ENCODE assay signal across 9 cellular contexts in genomic region chr15:96335429-96335807, GRCh38. TPM values are rescaled to one million over a fixed set of nuclear protein-coding genes. Genes with fewer than 3 reads are reported as not detected.
A peak's percentile ranks its signal among the peaks of the same experiment; 100 is the strongest.
DNase-seq lines count a peak whose midpoint lies in the region; ATAC-seq, FAIRE-seq and TF ChIP-seq lines count a peak whose summit lies in the region.
"Had no signal": no experiment of that assay in that cellular context is flagged by ENCODE, and none has a peak within 500 bp of the region (broad histone marks: within the 10 kb centered on the region; RNA-seq: fewer than 3 reads in every experiment).

No MANE protein-coding gene starts in this region.

- H3K4me2 ChIP-seq in GM12878 (ENCODE audit: control insufficient read depth, insufficient read depth): no peak overlapping the region
- H3K4me2 ChIP-seq in keratinocyte (ENCODE audit: control insufficient read depth, extremely low read depth, insufficient read depth, low read depth, low read length): peak overlapping the region; percentile 93
- peak overlapping the region; percentile 96 for H3K4me2 ChIP-seq in smooth muscle cell

- TF ChIP-seq POLR2A in GM12878 (IDR thresholded peaks at IDR 0.05; ENCODE audit: low read depth, low read length): no peak

- TF ChIP-seq EP300 in GM12878 (IDR thresholded peaks at IDR 0.05; ENCODE audit: borderline replicate concordance in 1 of 2, control insufficient read depth in 1 of 2, low read depth in 2 of 2, low read length in 2 of 2): no peak

- H3K79me2 ChIP-seq in GM12878 (ENCODE audit: control insufficient read depth, insufficient read depth, low read length): no peaks in the 10 kb centered on the region; the same call in 1 of the 2 replicates
- H3K79me2 ChIP-seq in keratinocyte (ENCODE audit: control insufficient read depth, insufficient read depth, low read length): peaks cover 95% of the 10 kb centered on the region
- peaks cover 55% of the 10 kb centered on the region for H3K79me2 ChIP-seq in smooth muscle cell (ENCODE audit: low read depth)

- no peaks in the 10 kb centered on the region for H3K27me3 ChIP-seq in GM12878 (replicated peaks in 1 of 2; ENCODE audit: control insufficient read depth in 2 of 2, insufficient read depth in 2 of 2, low read length in 1 of 2)
- no peaks in the 10 kb centered on the region for H3K27me3 ChIP-seq in keratinocyte (ENCODE audit: control insufficient read depth, extremely low read depth, insufficient read depth, low read length)
- peaks cover 63% of the 10 kb centered on the region for H3K27me3 ChIP-seq in smooth muscle cell (ENCODE audit: low read depth)

- H3K9me3 ChIP-seq in GM12878 (replicated peaks; ENCODE audit: control insufficient read depth, insufficient read depth, low read length) (no peaks in the 10 kb centered on the region; the same call in 2 of the 3 replicates), keratinocyte (ENCODE audit: control insufficient read depth, low read depth, low read length) (no peaks in the 10 kb centered on the region), smooth muscle cell (replicated peaks; ENCODE audit: low read depth) (no peaks in the 10 kb centered on the region)

- H3K9ac ChIP-seq in GM12878 (ENCODE audit: control insufficient read depth, insufficient read depth, low read length) (no peak overlapping the region), keratinocyte (ENCODE audit: control insufficient read depth, extremely low read depth, insufficient read depth, low read length) (peak overlapping the region; percentile 42), smooth muscle cell (ENCODE audit: low read depth) (no peak overlapping the region)

- 25% methylated on average over 4 of the region's 4 CpGs for WGBS in GM12878 (ENCODE audit: insufficient coverage, insufficient replicate concordance, low lambda C conversion rate, missing lambda C conversion rate)
- 44% methylated on average over 4 of the region's 4 CpGs for WGBS in smooth muscle cell (ENCODE audit: low lambda C conversion rate)

- H3K4me1 ChIP-seq in GM12878 (ENCODE audit: control insufficient read depth, insufficient read depth, low read length) (no peaks in the 10 kb centered on the region), keratinocyte (ENCODE audit: control insufficient read depth, extremely low read depth, insufficient read depth, low read length) (peaks cover 42% of the 10 kb centered on the region), smooth muscle cell (ENCODE audit: low read depth) (peaks cover 43% of the 10 kb centered on the region)

- no peaks in the 10 kb centered on the region for H3F3A ChIP-seq in smooth muscle cell (ENCODE audit: low read depth)

- POLR2A ChIA-PET in GM12878 (lab: Charles Lee): interaction anchor here (0.6 to 2.7 kb wide), 7 partner anchors 8 to 277 kb away, joined by 3 to 31 read pairs (median 6); no protein-coding TSS in a partner anchor

- intact Hi-C loops in GM12878 (cut with micrococcal nuclease; ENCODE audit: unreplicated experiment): no loop called here

- H3K9me1 ChIP-seq in keratinocyte (ENCODE audit: control insufficient read depth, extremely low read depth, insufficient read depth, low read length): no peaks in the 10 kb centered on the region

- H2AFZ ChIP-seq in GM12878 (ENCODE audit: control insufficient read depth, low read depth, low read length) (no peak overlapping the region), keratinocyte (ENCODE audit: control insufficient read depth, low read length) (no peak overlapping the region), smooth muscle cell (ENCODE audit: low read depth) (no peak overlapping the region)

- TF ChIP-seq RAD21 in GM12878 (IDR thresholded peaks at IDR 0.05; ENCODE audit: insufficient read depth, low read depth, low read length): no peak

- no TSS peak for BruUV-seq in GM12878 (replicated peaks; lab: Mats Ljungman, UMichigan)

- DNase-seq in HCEC 1CT (peak; percentile 56), GM12878 (ENCODE audit: low read depth, low spot score) (no peak), keratinocyte (ENCODE audit: low read depth, low spot score) (no peak), smooth muscle cell (lab: John Stamatoyannopoulos, UW; ENCODE audit: unreplicated experiment) (no peak), DMS 273 (lab: John Stamatoyannopoulos, UW; ENCODE audit: unreplicated experiment) (no peak), NCI-H2227 treated with DMSO at 0.1 percent for 48 hours (lab: John Stamatoyannopoulos, UW) (no peak)
- DNase-seq: T-cell had no signal

- dilution Hi-C loops in keratinocyte (cut with MboI; ENCODE audit: extremely low pct_ligation_motif_present, low sequenced_read_pairs): no loop called here

- CTCF ChIA-PET in GM12878 (lab: Yijun Ruan, JAX): interaction anchor here (0.6 to 13.0 kb wide), 8 partner anchors 6 to 1074 kb away, joined by 3 to 212 read pairs (median 4); partner anchors contain the start of gene NR2F2

- no peaks in the 10 kb centered on the region for H4K20me1 ChIP-seq in GM12878 (ENCODE audit: control insufficient read depth, insufficient read depth)
- H4K20me1 ChIP-seq in keratinocyte (ENCODE audit: control insufficient read depth, extremely low read depth, insufficient read depth, low read length): no peaks in the 10 kb centered on the region
- H4K20me1 ChIP-seq in smooth muscle cell (ENCODE audit: low read depth): peaks cover 49% of the 10 kb centered on the region

- H3K36me3 ChIP-seq in GM12878 (ENCODE audit: control insufficient read depth in 2 of 2, insufficient read depth in 2 of 2, low read length in 1 of 2): no peaks in the 10 kb centered on the region
- peaks cover 17 to 28% of the 10 kb centered on the region in 2 experiments for H3K36me3 ChIP-seq in keratinocyte (ENCODE audit: control insufficient read depth in 2 of 2, extremely low read depth in 1 of 2, insufficient read depth in 2 of 2, low read length in 2 of 2)
- no peaks in the 10 kb centered on the region for H3K36me3 ChIP-seq in smooth muscle cell (ENCODE audit: low read depth)

- FAIRE-seq in GM12878 (lab: Jason Lieb, UNC): peak; percentile 71
- peak; percentile 29 for FAIRE-seq in keratinocyte (lab: Jason Lieb, UNC)

- RAD21 ChIA-PET in GM12878 (lab: Charles Lee; ENCODE audit: unreplicated experiment): interaction anchor here (0.5 to 5.4 kb wide), 11 partner anchors 8 to 1076 kb away, joined by 3 to 34 read pairs (median 6); no protein-coding TSS in a partner anchor

- SMC1A ChIA-PET in GM12878 (lab: Charles Lee; ENCODE audit: uncharacterized antibody, unreplicated experiment): interaction anchor here (0.8 to 3.5 kb wide), 17 partner anchors 8 to 1076 kb away, joined by 3 to 45 read pairs (median 4); no protein-coding TSS in a partner anchor

- in situ Hi-C loops in GM12878 (cut with MboI): no loop called here

- no peak for ATAC-seq in GM12878
- no peak for ATAC-seq in HG02678 (IDR thresholded peaks at IDR 0.05; ENCODE audit: unreplicated experiment)
- no peak for ATAC-seq in GM19395 (IDR thresholded peaks at IDR 0.05; ENCODE audit: unreplicated experiment)
- ATAC-seq: T-cell had no signal

- H3K4me3 ChIP-seq in GM12878 (no peak overlapping the region), keratinocyte (ENCODE audit: control insufficient read depth in 2 of 3, extremely low read depth in 1 of 3, insufficient read depth in 2 of 3, low read depth in 1 of 3, low read length in 3 of 3) (peak overlapping the region; percentile 66 to 74 (median 70)), smooth muscle cell (peak overlapping the region; percentile 79)

- TF ChIP-seq CTCF in GM12878 (IDR thresholded peaks at IDR 0.05 in 2 of 3, conservative IDR thresholded peaks at IDR 0.05 in 1 of 3; ENCODE audit: control insufficient read depth in 2 of 3, extremely low read depth in 1 of 3, insufficient read depth in 1 of 3, low read depth in 3 of 3, low read length in 3 of 3) (no peak), keratinocyte (optimal IDR thresholded peaks at IDR 0.05 in 1 of 3, IDR thresholded peaks at IDR 0.05 in 1 of 3, conservative IDR thresholded peaks at IDR 0.05 in 1 of 3; ENCODE audit: extremely low read depth in 1 of 3, insufficient read depth in 2 of 3, low read length in 3 of 3) (no peak), smooth muscle cell (IDR thresholded peaks at IDR 0.05; ENCODE audit: borderline replicate concordance, insufficient read depth, poor library complexity, severe bottlenecking) (no peak)

- H3K27ac ChIP-seq in GM12878 (ENCODE audit: control insufficient read depth, insufficient read depth) (no peak overlapping the region), keratinocyte (ENCODE audit: control insufficient read depth, insufficient read depth, low read length) (peak overlapping the region; percentile 48), smooth muscle cell (ENCODE audit: low read depth) (no peak overlapping the region)

TF ChIP-seq in GM12878, 131 proteins besides CTCF, POLR2A, EP300 and RAD21:
- TF ChIP-seq RAD51 (IDR thresholded peaks at IDR 0.05): peak; percentile 66; the same call in 1 of the 2 replicates
- TF ChIP-seq POU2F2 (IDR thresholded peaks at IDR 0.05; ENCODE audit: borderline replicate concordance, low read depth, low read length): no peak

RNA-seq across cellular contexts. Expression of gene NR2F2, which starts 4.9 kb away (rescaled TPM):
- total RNA-seq in GM12878 (2013; cell fraction: nucleolus; rRNA removed): 21.4 and 23.4 TPM in 2 replicates
- total RNA-seq in GM12878 (2014; rRNA removed): 0.82 and 1.1 TPM in 2 replicates
- total RNA-seq in GM12878 (2014; rRNA removed; fragmentation: Illumina TruSeq; extraction: Trizol): 1.7 and 1.9 TPM in 2 replicates
- total RNA-seq in GM12878 (2021): 9.4 and 10.1 TPM in 2 replicates
- 0.34 TPM for polyA plus RNA-seq in GM12878 (2011; ENCODE audit: low read depth)
- 8.7 and 10.0 TPM in 2 replicates for polyA plus RNA-seq in GM12878 (2011; rRNA removed)
- polyA plus RNA-seq in GM12878 (2011; cell fraction: cytosol; rRNA removed): 13.9 and 14.3 TPM in 2 replicates
- polyA plus RNA-seq in GM12878 (2011; cell fraction: nucleus; rRNA removed): 14.0 and 17.0 TPM in 2 replicates
- 2.4 and 2.6 TPM in 2 replicates for polyA plus RNA-seq in GM12878 (2012)
- 6.9 TPM in 2 replicates for polyA plus RNA-seq in GM12878 (2014; fragmentation: Illumina TruSeq; extraction: Trizol)
- 1 to 10 TPM; 2.3 to 3.2 TPM for polyA plus RNA-seq in GM12878 (2014; fragmentation: Nextera tagmentation; extraction: Ambion mirVana)
- 3.7 and 6.6 TPM in 2 replicates for polyA plus RNA-seq in GM12878 (2014; rRNA removed)
- 1 to 10 TPM; 1.8 to 3.1 TPM for polyA plus RNA-seq in GM12878 (2016; fragmentation: Nextera tagmentation; extraction: Ambion mirVana)
- polyA minus RNA-seq in GM12878 (2011; rRNA and poly(A)+ RNA removed): 7.2 and 11.2 TPM in 2 replicates
- polyA minus RNA-seq in GM12878 (2011; cell fraction: cytosol; rRNA and poly(A)+ RNA removed): 12.4 and 19.1 TPM in 2 replicates
- 9.9 and 15.4 TPM in 2 replicates for polyA minus RNA-seq in GM12878 (2011; cell fraction: nucleus; rRNA and poly(A)+ RNA removed)
- polyA plus RNA-seq in keratinocyte: 19.5 to 27.2 TPM (median 20.1 TPM) in 3 replicates
- polyA plus RNA-seq in keratinocyte (2011; ENCODE audit: low read depth): 9.7 TPM
- polyA plus RNA-seq in keratinocyte (2011; cell fraction: cytosol; rRNA removed): 26.1 and 26.9 TPM in 2 replicates
- 40.5 and 46.0 TPM in 2 replicates for polyA plus RNA-seq in keratinocyte (2011; cell fraction: nucleus; rRNA removed)
- polyA plus RNA-seq in keratinocyte (2012; ENCODE audit: low replicate concordance): 17.2 and 43.5 TPM in 2 replicates
- 12.0 to 19.7 TPM (median 19.2 TPM) in 3 replicates for polyA minus RNA-seq in keratinocyte
- 38.4 TPM for polyA minus RNA-seq in keratinocyte (2011; cell fraction: cytosol; rRNA and poly(A)+ RNA removed)
- 24.0 and 24.7 TPM in 2 replicates for polyA minus RNA-seq in keratinocyte (2011; cell fraction: nucleus; rRNA and poly(A)+ RNA removed)
- total RNA-seq in smooth muscle cell: 4.5 and 9.8 TPM in 2 replicates
- polyA plus RNA-seq in smooth muscle cell: 4.7 and 11.3 TPM in 2 replicates
